Comparison of ENCODE assay signal across 1 cellular context in the genomic region with DNA sequence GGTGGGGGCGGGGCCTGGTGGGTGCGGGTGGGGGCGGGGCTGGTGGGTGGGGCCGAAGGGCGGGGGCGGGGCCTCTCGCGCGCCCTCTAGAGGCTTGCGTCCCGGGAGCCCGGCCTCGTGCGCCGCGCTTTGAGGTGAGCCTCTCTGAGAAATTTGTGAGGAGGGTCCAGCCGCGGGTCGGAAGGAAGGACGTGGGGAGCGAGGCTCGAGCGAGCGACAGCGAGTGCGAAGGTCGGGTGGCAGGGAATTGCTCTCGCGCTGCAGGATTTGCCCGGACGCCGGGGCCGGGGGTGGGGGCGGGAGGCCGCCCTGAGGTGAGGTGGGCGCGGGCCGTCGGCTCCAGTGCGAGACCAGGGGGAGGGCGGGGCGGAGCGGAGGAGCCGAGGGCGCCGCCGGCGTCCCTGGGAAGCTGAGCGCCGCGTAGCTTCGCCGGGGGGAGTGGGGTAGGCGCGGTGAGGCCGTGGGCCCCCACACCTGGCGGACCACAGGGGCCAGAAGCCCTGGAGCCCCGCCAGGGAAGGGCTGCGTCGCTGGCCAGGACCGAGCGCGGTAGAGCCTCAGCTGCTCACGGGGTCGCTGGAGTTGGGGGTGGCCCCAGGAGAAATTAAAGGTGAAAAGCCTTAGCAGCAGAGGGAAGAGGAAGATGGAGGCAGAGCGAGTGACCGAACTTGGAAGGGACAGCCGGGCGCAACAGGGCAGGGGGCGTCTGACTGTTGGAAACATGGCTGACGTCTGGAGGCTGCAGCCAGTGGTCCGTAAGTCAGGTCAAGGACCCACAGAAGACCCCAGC.
TF ChIP-seq lines count a peak whose summit lies in the region.

No MANE protein-coding gene starts in this region.

TF ChIP-seq in K562, 482 proteins besides CTCF, POLR2A, EP300 and RAD21 (continued from another document and continues in another):
- TF ChIP-seq, protein P1, sequence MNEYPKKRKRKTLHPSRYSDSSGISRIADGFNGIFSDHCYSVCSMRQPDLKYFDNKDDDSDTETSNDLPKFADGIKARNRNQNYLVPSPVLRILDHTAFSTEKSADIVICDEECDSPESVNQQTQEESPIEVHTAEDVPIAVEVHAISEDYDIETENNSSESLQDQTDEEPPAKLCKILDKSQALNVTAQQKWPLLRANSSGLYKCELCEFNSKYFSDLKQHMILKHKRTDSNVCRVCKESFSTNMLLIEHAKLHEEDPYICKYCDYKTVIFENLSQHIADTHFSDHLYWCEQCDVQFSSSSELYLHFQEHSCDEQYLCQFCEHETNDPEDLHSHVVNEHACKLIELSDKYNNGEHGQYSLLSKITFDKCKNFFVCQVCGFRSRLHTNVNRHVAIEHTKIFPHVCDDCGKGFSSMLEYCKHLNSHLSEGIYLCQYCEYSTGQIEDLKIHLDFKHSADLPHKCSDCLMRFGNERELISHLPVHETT (CRISPR knock-in tag; conservative IDR thresholded peaks at IDR 0.05 in 1 of 2, IDR thresholded peaks at IDR 0.05 in 1 of 2), result peak in 1 of 2 experiments; percentile 52; a peak in 1 of 4 replicates
- TF ChIP-seq CREB1 (IDR thresholded peaks at IDR 0.05) (no peak), CREB1 (CRISPR knock-in tag; IDR thresholded peaks at IDR 0.05) (0 out of 2 replicates have a peak, but pooled peaks have one; percentile 14), MCM2 (IDR thresholded peaks at IDR 0.05; ENCODE audit: low read depth) (no peak), ZNF408 (CRISPR knock-in tag; IDR thresholded peaks at IDR 0.05; ENCODE audit: low read depth) (no peak), ZNF134 (CRISPR knock-in tag; conservative IDR thresholded peaks at IDR 0.05) (no peak), MAZ (CRISPR knock-in tag; conservative IDR thresholded peaks at IDR 0.05 in 1 of 2, IDR thresholded peaks at IDR 0.05 in 1 of 2) (peak; percentile 59 to 76; a peak in 3 of 4 replicates), KDM2B (CRISPR knock-in tag; IDR thresholded peaks at IDR 0.05) (no peak), DPF2 (IDR thresholded peaks at IDR 0.05) (peak; percentile 11; the same call in 1 of the 2 replicates), ZNF175 (CRISPR knock-in tag; IDR thresholded peaks at IDR 0.05; ENCODE audit: low read depth) (no peak), HLTF (IDR thresholded peaks at IDR 0.05) (no peak; the same call in 1 of the 2 replicates), ZNF830 (CRISPR knock-in tag; IDR thresholded peaks at IDR 0.05) (no peak), RB1 (IDR thresholded peaks at IDR 0.05; ENCODE audit: low read depth) (peak; percentile 31; the same call in 1 of the 2 replicates), CC2D1A (IDR thresholded peaks at IDR 0.05) (no peak), KDM5B (IDR thresholded peaks at IDR 0.05; ENCODE audit: insufficient replicate concordance, low read depth, low read length) (peak; percentile 46), ZBTB7A (IDR thresholded peaks at IDR 0.05; ENCODE audit: borderline replicate concordance, control insufficient read depth, low read depth, low read length) (peak; percentile 86), BDP1 (IDR thresholded peaks at IDR 0.05; ENCODE audit: insufficient read depth, insufficient read length) (no peak), HCFC1 (IDR thresholded peaks at IDR 0.05; ENCODE audit: low read depth, low read length) (0 out of 2 replicates have a peak, but pooled peaks have one; percentile 21), ZNF551 (CRISPR knock-in tag; IDR thresholded peaks at IDR 0.05) (no peak), GABPB1 (CRISPR knock-in tag; IDR thresholded peaks at IDR 0.05) (peak; percentile 39), MED1 (CRISPR knock-in tag; IDR thresholded peaks at IDR 0.05; ENCODE audit: borderline replicate concordance) (no peak), CTBP1 (IDR thresholded peaks at IDR 0.05; ENCODE audit: borderline replicate concordance) (peak; percentile 44; the same call in 1 of the 2 replicates), PHF8 (IDR thresholded peaks at IDR 0.05; ENCODE audit: borderline replicate concordance, low read length) (peak; percentile 66; the same call in 1 of the 2 replicates), ZKSCAN1 (IDR thresholded peaks at IDR 0.05; ENCODE audit: low read depth, low read length) (no peak), MYC (IDR thresholded peaks at IDR 0.05; ENCODE audit: low read depth, low read length) (peak; percentile 97), MYC (CRISPR knock-in tag; IDR thresholded peaks at IDR 0.05; ENCODE audit: borderline replicate concordance, low read depth) (peak; percentile 38; the same call in 1 of the 2 replicates)
- TF ChIP-seq, protein P2, sequence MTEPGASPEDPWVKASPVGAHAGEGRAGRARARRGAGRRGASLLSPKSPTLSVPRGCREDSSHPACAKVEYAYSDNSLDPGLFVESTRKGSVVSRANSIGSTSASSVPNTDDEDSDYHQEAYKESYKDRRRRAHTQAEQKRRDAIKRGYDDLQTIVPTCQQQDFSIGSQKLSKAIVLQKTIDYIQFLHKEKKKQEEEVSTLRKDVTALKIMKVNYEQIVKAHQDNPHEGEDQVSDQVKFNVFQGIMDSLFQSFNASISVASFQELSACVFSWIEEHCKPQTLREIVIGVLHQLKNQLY (CRISPR knock-in tag; conservative IDR thresholded peaks at IDR 0.05), result no peak; a peak in 1 of 4 replicates
- TF ChIP-seq, protein P3, sequence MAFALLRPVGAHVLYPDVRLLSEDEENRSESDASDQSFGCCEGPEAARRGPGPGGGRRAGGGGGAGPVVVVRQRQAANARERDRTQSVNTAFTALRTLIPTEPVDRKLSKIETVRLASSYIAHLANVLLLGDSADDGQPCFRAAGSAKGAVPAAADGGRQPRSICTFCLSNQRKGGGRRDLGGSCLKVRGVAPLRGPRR (CRISPR knock-in tag; IDR thresholded peaks at IDR 0.05), result no peak
- TF ChIP-seq, protein P4, sequence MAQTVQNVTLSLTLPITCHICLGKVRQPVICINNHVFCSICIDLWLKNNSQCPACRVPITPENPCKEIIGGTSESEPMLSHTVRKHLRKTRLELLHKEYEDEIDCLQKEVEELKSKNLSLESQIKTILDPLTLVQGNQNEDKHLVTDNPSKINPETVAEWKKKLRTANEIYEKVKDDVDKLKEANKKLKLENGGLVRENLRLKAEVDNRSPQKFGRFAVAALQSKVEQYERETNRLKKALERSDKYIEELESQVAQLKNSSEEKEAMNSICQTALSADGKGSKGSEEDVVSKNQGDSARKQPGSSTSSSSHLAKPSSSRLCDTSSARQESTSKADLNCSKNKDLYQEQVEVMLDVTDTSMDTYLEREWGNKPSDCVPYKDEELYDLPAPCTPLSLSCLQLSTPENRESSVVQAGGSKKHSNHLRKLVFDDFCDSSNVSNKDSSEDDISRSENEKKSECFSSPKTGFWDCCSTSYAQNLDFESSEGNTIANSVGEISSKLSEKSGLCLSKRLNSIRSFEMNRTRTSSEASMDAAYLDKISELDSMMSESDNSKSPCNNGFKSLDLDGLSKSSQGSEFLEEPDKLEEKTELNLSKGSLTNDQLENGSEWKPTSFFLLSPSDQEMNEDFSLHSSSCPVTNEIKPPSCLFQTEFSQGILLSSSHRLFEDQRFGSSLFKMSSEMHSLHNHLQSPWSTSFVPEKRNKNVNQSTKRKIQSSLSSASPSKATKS (CRISPR knock-in tag; IDR thresholded peaks at IDR 0.05), result no peak
- TF ChIP-seq, protein P5, sequence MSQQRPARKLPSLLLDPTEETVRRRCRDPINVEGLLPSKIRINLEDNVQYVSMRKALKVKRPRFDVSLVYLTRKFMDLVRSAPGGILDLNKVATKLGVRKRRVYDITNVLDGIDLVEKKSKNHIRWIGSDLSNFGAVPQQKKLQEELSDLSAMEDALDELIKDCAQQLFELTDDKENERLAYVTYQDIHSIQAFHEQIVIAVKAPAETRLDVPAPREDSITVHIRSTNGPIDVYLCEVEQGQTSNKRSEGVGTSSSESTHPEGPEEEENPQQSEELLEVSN (IDR thresholded peaks at IDR 0.05; ENCODE audit: borderline replicate concordance in 1 of 2, extremely low read depth in 1 of 2, insufficient read depth in 1 of 2, insufficient read length in 1 of 2, low read depth in 1 of 2, low read length in 1 of 2, poor library complexity in 1 of 2, severe bottlenecking in 1 of 2), result peak; percentile 76 to 94
- TF ChIP-seq, protein P6, sequence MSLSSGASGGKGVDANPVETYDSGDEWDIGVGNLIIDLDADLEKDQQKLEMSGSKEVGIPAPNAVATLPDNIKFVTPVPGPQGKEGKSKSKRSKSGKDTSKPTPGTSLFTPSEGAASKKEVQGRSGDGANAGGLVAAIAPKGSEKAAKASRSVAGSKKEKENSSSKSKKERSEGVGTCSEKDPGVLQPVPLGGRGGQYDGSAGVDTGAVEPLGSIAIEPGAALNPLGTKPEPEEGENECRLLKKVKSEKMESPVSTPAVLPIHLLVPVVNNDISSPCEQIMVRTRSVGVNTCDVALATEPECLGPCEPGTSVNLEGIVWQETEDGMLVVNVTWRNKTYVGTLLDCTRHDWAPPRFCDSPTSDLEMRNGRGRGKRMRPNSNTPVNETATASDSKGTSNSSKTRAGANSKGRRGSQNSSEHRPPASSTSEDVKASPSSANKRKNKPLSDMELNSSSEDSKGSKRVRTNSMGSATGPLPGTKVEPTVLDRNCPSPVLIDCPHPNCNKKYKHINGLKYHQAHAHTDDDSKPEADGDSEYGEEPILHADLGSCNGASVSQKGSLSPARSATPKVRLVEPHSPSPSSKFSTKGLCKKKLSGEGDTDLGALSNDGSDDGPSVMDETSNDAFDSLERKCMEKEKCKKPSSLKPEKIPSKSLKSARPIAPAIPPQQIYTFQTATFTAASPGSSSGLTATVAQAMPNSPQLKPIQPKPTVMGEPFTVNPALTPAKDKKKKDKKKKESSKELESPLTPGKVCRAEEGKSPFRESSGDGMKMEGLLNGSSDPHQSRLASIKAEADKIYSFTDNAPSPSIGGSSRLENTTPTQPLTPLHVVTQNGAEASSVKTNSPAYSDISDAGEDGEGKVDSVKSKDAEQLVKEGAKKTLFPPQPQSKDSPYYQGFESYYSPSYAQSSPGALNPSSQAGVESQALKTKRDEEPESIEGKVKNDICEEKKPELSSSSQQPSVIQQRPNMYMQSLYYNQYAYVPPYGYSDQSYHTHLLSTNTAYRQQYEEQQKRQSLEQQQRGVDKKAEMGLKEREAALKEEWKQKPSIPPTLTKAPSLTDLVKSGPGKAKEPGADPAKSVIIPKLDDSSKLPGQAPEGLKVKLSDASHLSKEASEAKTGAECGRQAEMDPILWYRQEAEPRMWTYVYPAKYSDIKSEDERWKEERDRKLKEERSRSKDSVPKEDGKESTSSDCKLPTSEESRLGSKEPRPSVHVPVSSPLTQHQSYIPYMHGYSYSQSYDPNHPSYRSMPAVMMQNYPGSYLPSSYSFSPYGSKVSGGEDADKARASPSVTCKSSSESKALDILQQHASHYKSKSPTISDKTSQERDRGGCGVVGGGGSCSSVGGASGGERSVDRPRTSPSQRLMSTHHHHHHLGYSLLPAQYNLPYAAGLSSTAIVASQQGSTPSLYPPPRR (CRISPR knock-in tag; IDR thresholded peaks at IDR 0.05; ENCODE audit: borderline replicate concordance), result no peak
- TF ChIP-seq, protein P7, sequence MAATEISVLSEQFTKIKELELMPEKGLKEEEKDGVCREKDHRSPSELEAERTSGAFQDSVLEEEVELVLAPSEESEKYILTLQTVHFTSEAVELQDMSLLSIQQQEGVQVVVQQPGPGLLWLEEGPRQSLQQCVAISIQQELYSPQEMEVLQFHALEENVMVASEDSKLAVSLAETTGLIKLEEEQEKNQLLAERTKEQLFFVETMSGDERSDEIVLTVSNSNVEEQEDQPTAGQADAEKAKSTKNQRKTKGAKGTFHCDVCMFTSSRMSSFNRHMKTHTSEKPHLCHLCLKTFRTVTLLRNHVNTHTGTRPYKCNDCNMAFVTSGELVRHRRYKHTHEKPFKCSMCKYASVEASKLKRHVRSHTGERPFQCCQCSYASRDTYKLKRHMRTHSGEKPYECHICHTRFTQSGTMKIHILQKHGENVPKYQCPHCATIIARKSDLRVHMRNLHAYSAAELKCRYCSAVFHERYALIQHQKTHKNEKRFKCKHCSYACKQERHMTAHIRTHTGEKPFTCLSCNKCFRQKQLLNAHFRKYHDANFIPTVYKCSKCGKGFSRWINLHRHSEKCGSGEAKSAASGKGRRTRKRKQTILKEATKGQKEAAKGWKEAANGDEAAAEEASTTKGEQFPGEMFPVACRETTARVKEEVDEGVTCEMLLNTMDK (IDR thresholded peaks at IDR 0.05; ENCODE audit: borderline replicate concordance, insufficient read depth, low read depth, low read length, poor library complexity, severe bottlenecking), result peak; percentile 91
- TF ChIP-seq, protein P8, sequence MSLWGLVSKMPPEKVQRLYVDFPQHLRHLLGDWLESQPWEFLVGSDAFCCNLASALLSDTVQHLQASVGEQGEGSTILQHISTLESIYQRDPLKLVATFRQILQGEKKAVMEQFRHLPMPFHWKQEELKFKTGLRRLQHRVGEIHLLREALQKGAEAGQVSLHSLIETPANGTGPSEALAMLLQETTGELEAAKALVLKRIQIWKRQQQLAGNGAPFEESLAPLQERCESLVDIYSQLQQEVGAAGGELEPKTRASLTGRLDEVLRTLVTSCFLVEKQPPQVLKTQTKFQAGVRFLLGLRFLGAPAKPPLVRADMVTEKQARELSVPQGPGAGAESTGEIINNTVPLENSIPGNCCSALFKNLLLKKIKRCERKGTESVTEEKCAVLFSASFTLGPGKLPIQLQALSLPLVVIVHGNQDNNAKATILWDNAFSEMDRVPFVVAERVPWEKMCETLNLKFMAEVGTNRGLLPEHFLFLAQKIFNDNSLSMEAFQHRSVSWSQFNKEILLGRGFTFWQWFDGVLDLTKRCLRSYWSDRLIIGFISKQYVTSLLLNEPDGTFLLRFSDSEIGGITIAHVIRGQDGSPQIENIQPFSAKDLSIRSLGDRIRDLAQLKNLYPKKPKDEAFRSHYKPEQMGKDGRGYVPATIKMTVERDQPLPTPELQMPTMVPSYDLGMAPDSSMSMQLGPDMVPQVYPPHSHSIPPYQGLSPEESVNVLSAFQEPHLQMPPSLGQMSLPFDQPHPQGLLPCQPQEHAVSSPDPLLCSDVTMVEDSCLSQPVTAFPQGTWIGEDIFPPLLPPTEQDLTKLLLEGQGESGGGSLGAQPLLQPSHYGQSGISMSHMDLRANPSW (CRISPR knock-in tag; IDR thresholded peaks at IDR 0.05), result no peak
- TF ChIP-seq, protein P9, sequence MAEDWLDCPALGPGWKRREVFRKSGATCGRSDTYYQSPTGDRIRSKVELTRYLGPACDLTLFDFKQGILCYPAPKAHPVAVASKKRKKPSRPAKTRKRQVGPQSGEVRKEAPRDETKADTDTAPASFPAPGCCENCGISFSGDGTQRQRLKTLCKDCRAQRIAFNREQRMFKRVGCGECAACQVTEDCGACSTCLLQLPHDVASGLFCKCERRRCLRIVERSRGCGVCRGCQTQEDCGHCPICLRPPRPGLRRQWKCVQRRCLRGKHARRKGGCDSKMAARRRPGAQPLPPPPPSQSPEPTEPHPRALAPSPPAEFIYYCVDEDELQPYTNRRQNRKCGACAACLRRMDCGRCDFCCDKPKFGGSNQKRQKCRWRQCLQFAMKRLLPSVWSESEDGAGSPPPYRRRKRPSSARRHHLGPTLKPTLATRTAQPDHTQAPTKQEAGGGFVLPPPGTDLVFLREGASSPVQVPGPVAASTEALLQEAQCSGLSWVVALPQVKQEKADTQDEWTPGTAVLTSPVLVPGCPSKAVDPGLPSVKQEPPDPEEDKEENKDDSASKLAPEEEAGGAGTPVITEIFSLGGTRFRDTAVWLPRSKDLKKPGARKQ (CRISPR knock-in tag; IDR thresholded peaks at IDR 0.05), result no peak
- TF ChIP-seq, protein P10, sequence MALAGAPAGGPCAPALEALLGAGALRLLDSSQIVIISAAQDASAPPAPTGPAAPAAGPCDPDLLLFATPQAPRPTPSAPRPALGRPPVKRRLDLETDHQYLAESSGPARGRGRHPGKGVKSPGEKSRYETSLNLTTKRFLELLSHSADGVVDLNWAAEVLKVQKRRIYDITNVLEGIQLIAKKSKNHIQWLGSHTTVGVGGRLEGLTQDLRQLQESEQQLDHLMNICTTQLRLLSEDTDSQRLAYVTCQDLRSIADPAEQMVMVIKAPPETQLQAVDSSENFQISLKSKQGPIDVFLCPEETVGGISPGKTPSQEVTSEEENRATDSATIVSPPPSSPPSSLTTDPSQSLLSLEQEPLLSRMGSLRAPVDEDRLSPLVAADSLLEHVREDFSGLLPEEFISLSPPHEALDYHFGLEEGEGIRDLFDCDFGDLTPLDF (CRISPR knock-in tag; IDR thresholded peaks at IDR 0.05), result no peak
